In the genomic region with DNA sequence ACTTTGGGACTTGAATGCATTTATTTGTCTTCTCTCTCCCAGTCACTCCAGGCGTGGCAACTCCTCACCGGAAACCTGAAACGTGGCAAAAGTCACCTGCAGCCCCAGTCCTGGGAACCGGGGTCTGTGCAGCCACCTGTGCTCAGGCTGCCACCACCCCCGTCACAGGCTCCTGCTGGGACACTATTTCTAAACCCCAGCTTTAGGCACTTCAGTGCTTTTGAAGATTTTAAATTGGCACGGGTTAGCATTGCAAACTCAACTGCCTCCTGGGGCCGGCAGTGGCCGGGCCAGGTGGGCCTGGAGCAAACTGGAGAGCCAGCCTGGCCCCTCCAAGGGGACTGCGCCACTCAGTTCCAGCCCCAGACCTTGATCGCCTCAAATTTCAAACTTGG, we compare ENCODE assay signal across 29 cellular contexts.
"Had no signal": no experiment of that assay in that cellular context is flagged by ENCODE, and none has a peak within 500 bp of the region (broad histone marks: within the 10 kb centered on the region; RNA-seq: fewer than 3 reads in every experiment).

No MANE protein-coding gene starts in this region.

- H3K27me3 Mint-ChIP-seq: activated naive CD4-positive, alpha-beta T cell treated with anti-CD3 and anti-CD28 coated beads, Interleukin-2, amount 50 U/mL, for 24 hours; brain had no signal

- FAIRE-seq: K562 had no signal

- DNase-seq: activated CD4-positive, alpha-beta T cell treated with anti-CD3 and anti-CD28 coated beads for 4 hours; activated CD4-positive, alpha-beta T cell treated with anti-CD3 and anti-CD28 coated beads, Interleukin-2, amount 50 U/mL, for 4 hours; activated CD8-positive, alpha-beta memory T cell treated with anti-CD3 and anti-CD28 coated beads, Interleukin-2, amount 50 U/mL, for 48 hours; activated CD8-positive, alpha-beta T cell treated with anti-CD3 and anti-CD28 coated beads, Interleukin-2, amount 10 ng/mL, durations not matched to agents 7 days and 5 days; activated effector memory CD4-positive, alpha-beta T cell treated with Interleukin-2 at 50 U/mL for 16 hours; activated naive CD4-positive, alpha-beta T cell; activated T-cell treated with anti-CD3 and anti-CD28 coated beads, Interleukin-2, amount 50 U/mL, for 1 hour; aorta; Karpas-422; MM.1S; NCI-H146; NCI-H187 treated with DMSO at 0.1 percent for 48 hours; NCI-H2081 treated with DMSO at 0.1 percent for 48 hours; NCI-H2171 treated with DMSO at 0.1 percent for 48 hours; NCI-H226; NCI-H526; NK-92 treated with Interleukin-12 subunit alpha and Interleukin-12 subunit beta, amount 100 ng/mL, for 24 hours; OCI-M1; RPMI8226; SHP77; SW 1271 had no signal

- H3K36me3 ChIP-seq: SJSA1 had no signal

- H3K27ac ChIP-seq: SJSA1 had no signal

- H3K9me3 ChIP-seq: SJSA1 had no signal

- H3K4me3 Mint-ChIP-seq: activated CD8-positive, alpha-beta T cell treated with anti-CD3 and anti-CD28 coated beads, Interleukin-2, amount 10 ng/mL, durations not matched to agents 7 days and 5 days; activated naive CD4-positive, alpha-beta T cell treated with anti-CD3 and anti-CD28 coated beads, Interleukin-2, amount 50 U/mL, for 24 hours; activated T-helper 1 cell treated with anti-CD3 and anti-CD28 coated beads, Interleukin-12 subunit alpha, Interleukin-12 subunit beta, Interleukin-2, Interleukin-4 antibody, amounts not matched to agents 30 ng/mL and 10 ng/mL and 1 ng/mL, durations not matched to agents 14 hours and 24 hours and 36 hours; brain had no signal

- H3K36me3 Mint-ChIP-seq: activated naive CD4-positive, alpha-beta T cell treated with anti-CD3 and anti-CD28 coated beads, Interleukin-2, amount 50 U/mL, for 24 hours; brain had no signal

- H3K4me1 Mint-ChIP-seq: activated naive CD4-positive, alpha-beta T cell treated with anti-CD3 and anti-CD28 coated beads, Interleukin-2, amount 50 U/mL, for 24 hours had no signal

- H3K27ac Mint-ChIP-seq: activated CD8-positive, alpha-beta T cell treated with anti-CD3 and anti-CD28 coated beads, Interleukin-2, amount 10 ng/mL, durations not matched to agents 7 days and 5 days; activated naive CD4-positive, alpha-beta T cell treated with anti-CD3 and anti-CD28 coated beads, Interleukin-2, amount 50 U/mL, for 24 hours; activated T-helper 1 cell treated with anti-CD3 and anti-CD28 coated beads, Interleukin-12 subunit alpha, Interleukin-12 subunit beta, Interleukin-2, Interleukin-4 antibody, amounts not matched to agents 30 ng/mL and 10 ng/mL and 1 ng/mL, durations not matched to agents 14 hours and 24 hours and 36 hours; brain had no signal

- H3K27me3 ChIP-seq: SJSA1 had no signal

- H3K4me3 ChIP-seq: K562, SJSA1 had no signal

- ATAC-seq: activated CD4-positive, CD25-positive, alpha-beta regulatory T cell treated with anti-CD3 and anti-CD28 coated beads, Interleukin-2, amount 50 U/mL, for 24 hours; activated CD8-positive, alpha-beta T cell treated with anti-CD3 and anti-CD28 coated beads, Interleukin-2, amount 10 ng/mL, durations not matched to agents 7 days and 5 days; K562; Panc1; SK-N-SH treated with all-trans-retinoic acid at 6 μM for 48 hours had no signal

- H3K4me1 ChIP-seq: SJSA1 had no signal
